Comparison of ENCODE assay signal across 19 cellular contexts in the genomic region with DNA sequence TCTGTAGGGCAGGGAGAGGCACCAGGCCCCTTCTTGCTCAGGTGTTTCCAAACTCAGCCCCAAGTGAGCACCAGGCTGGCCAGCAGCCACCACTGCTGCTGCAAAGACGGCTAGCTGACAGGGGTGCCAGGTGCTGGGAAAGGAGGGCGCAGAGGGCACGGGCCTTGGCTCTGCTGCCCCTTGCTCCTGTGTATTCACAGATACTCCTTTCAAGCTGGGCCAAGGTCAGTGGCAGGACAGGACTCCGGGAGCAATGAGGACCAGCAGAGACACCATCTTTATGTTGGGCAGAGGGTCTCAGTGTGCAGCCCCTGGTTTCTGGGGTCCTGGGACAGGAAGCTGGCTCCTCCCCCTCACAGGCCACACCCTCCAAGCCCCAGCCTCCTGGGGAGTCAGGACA.
DNase-seq lines count a peak whose midpoint lies in the region; ATAC-seq and TF ChIP-seq lines count a peak whose summit lies in the region.
"Had no signal": no experiment of that assay in that cellular context is flagged by ENCODE, and none has a peak within 500 bp of the region (broad histone marks: within the 10 kb centered on the region; RNA-seq: fewer than 3 reads in every experiment).

No MANE protein-coding gene starts in this region.

- no peaks in the 10 kb centered on the region for H3K27me3 Mint-ChIP-seq in chondrocyte (ENCODE audit: low read depth)
- H3K27me3 Mint-ChIP-seq: CD8-positive, alpha-beta memory T cell had no signal

- CTCF ChIA-PET in OCI-LY7 (lab: Charles Lee; ENCODE audit: unreplicated experiment), result no interaction called here

- TF ChIP-seq POLR2A in vagina (IDR thresholded peaks at IDR 0.05), result no peak

- H3K4me1 ChIP-seq in right atrium auricular region, result peaks cover 0 to 22% of the 10 kb centered on the region in 2 donors
- H3K4me1 ChIP-seq in heart right ventricle, result peaks cover 0 to 40% (median 19%) of the 10 kb centered on the region in 9 donors
- H3K4me1 ChIP-seq in trophoblast cell (ENCODE audit: control insufficient read depth in 1 of 2, insufficient read depth in 2 of 2, low read length in 2 of 2), result no peaks in the 10 kb centered on the region
- no peaks in the 10 kb centered on the region for H3K4me1 ChIP-seq in vagina
- H3K4me1 ChIP-seq in OCI-LY7 (ENCODE audit: insufficient read depth, low read length, poor library complexity, severe bottlenecking), result peaks cover 12% of the 10 kb centered on the region

- H3K27ac Mint-ChIP-seq in chondrocyte (ENCODE audit: unreplicated experiment), result peak overlapping the region; percentile 22

- no peak overlapping the region for H4K8ac ChIP-seq in trophoblast cell (ENCODE audit: low read depth, low read length)

- H2BK120ac ChIP-seq in trophoblast cell (ENCODE audit: insufficient read depth, low read length, poor library complexity), result no peak overlapping the region

- no peaks in the 10 kb centered on the region for H3K79me1 ChIP-seq in trophoblast cell (ENCODE audit: low read length)

- no peaks in the 10 kb centered on the region for H3K9me3 Mint-ChIP-seq in chondrocyte (ENCODE audit: low read depth)
- H3K9me3 Mint-ChIP-seq: CD8-positive, alpha-beta memory T cell; H9 had no signal

- TF ChIP-seq CTCF in right atrium auricular region (IDR thresholded peaks at IDR 0.05) (no peak), heart right ventricle (IDR thresholded peaks at IDR 0.05) (no peak), chondrocyte (IDR thresholded peaks at IDR 0.05) (no peak), vagina (IDR thresholded peaks at IDR 0.05) (no peak), OCI-LY7 (conservative IDR thresholded peaks at IDR 0.05; ENCODE audit: low read length) (no peak)

- no peak overlapping the region for H2AK5ac ChIP-seq in trophoblast cell (ENCODE audit: low read length)

- H3K4me3 ChIP-seq in right atrium auricular region (no peak overlapping the region), heart right ventricle (no peak overlapping the region), trophoblast cell (ENCODE audit: low read depth, low read length) (no peak overlapping the region), vagina (no peak overlapping the region), OCI-LY7 (ENCODE audit: low read depth, low read length, poor library complexity, severe bottlenecking) (no peak overlapping the region)
- H3K4me3 ChIP-seq: A549 had no signal

- no peak overlapping the region for H3K9ac ChIP-seq in trophoblast cell (ENCODE audit: low read length)
- H3K9ac ChIP-seq: KMS-11 had no signal

- no peak for ATAC-seq in heart right ventricle
- ATAC-seq: PC-3 had no signal

- peak; percentile 42 for DNase-seq in right atrium auricular region (ENCODE audit: low spot score)
- DNase-seq in heart right ventricle, result no peak
- DNase-seq in chondrocyte (ENCODE audit: low spot score), result no peak
- DNase-seq in trophoblast cell, result no peak
- DNase-seq in vagina (ENCODE audit: extremely low spot score in 2 of 2), result no peak
- DNase-seq in OCI-LY7 (ENCODE audit: low spot score), result no peak
- DNase-seq in OCI-M1 (lab: John Stamatoyannopoulos, UW), result no peak
- DNase-seq in middle frontal gyrus (ENCODE audit: extremely low spot score, low spot score), result no peak
- DNase-seq: C1 segment of cervical spinal cord; CD8-positive, alpha-beta memory T cell; DMS79; H9; MV-4-11; NCI-H1694 treated with DMSO at 0.1 percent for 48 hours; NCI-H510A; NCI-H748 treated with DMSO at 0.1 percent for 48 hours; PC-3 had no signal

- POLR2A ChIA-PET in OCI-LY7 (lab: Charles Lee), result no interaction called here

- H3K18ac ChIP-seq in trophoblast cell (ENCODE audit: low read length), result peak overlapping the region; percentile 7

- no TSS peak for BruUV-seq in OCI-LY7 (replicated peaks; lab: Mats Ljungman, UMichigan)

- peak overlapping the region; percentile 33 to 87 for H3K27ac ChIP-seq in right atrium auricular region
- peak overlapping the region in 2 of 10 donors; percentile 30 to 31 for H3K27ac ChIP-seq in heart right ventricle
- no peak overlapping the region for H3K27ac ChIP-seq in trophoblast cell (ENCODE audit: low read depth, low read length)
- H3K27ac ChIP-seq in vagina, result peak overlapping the region; percentile 9
- H3K27ac ChIP-seq in OCI-LY7 (ENCODE audit: low read depth, low read length, poor library complexity, severe bottlenecking), result no peak overlapping the region
- H3K27ac ChIP-seq: A549, KMS-11 had no signal

- no peak overlapping the region for H4K91ac ChIP-seq in trophoblast cell (ENCODE audit: low read depth, low read length)

- H3K4me3 Mint-ChIP-seq in chondrocyte (ENCODE audit: unreplicated experiment), result no peak overlapping the region
- H3K4me3 Mint-ChIP-seq: CD8-positive, alpha-beta memory T cell; H9 had no signal

- H3K9me2 ChIP-seq in OCI-LY7 (ENCODE audit: insufficient read depth, low read length), result no peaks in the 10 kb centered on the region

- no peak overlapping the region for H3K4me2 ChIP-seq in trophoblast cell (ENCODE audit: low read length)
- H3K4me2 ChIP-seq in OCI-LY7 (ENCODE audit: low read length), result no peak overlapping the region
- H3K4me2 ChIP-seq: A549, KMS-11 had no signal

- peaks cover 96% of the 10 kb centered on the region for H3K36me3 ChIP-seq in right atrium auricular region
- peaks cover 10 to 100% (median 83%) of the 10 kb centered on the region in 9 donors for H3K36me3 ChIP-seq in heart right ventricle
- peaks cover 82 to 91% of the 10 kb centered on the region in 2 experiments for H3K36me3 ChIP-seq in trophoblast cell (ENCODE audit: control insufficient read depth in 1 of 2, insufficient read depth in 2 of 2, low read length in 2 of 2)
- H3K36me3 ChIP-seq in vagina, result peaks cover 0 to 93% of the 10 kb centered on the region in 2 donors
- peaks cover 96% of the 10 kb centered on the region for H3K36me3 ChIP-seq in OCI-LY7 (ENCODE audit: insufficient read depth, low read length)

- peaks cover 26% of the 10 kb centered on the region for H3K4me1 Mint-ChIP-seq in chondrocyte (ENCODE audit: low read depth)
- H3K4me1 Mint-ChIP-seq: CD8-positive, alpha-beta memory T cell; H9 had no signal

- H2BK12ac ChIP-seq in trophoblast cell (ENCODE audit: low read length), result no peak overlapping the region

- peaks cover 61% of the 10 kb centered on the region for H3K36me3 Mint-ChIP-seq in chondrocyte (ENCODE audit: low read depth)

- H3K9me3 ChIP-seq in right atrium auricular region (peaks cover 0 to 5% of the 10 kb centered on the region in 2 donors), heart right ventricle (peaks cover 0 to 6% (median 0%) of the 10 kb centered on the region in 11 donors), trophoblast cell (ENCODE audit: insufficient read depth, low read depth, low read length) (no peaks in the 10 kb centered on the region), vagina (no peaks in the 10 kb centered on the region), OCI-LY7 (ENCODE audit: low read length) (no peaks in the 10 kb centered on the region)
- H3K9me3 ChIP-seq: A549 had no signal

- H3K4ac ChIP-seq in trophoblast cell (ENCODE audit: low read depth, low read length), result no peak overlapping the region

- H3K79me2 ChIP-seq in trophoblast cell (ENCODE audit: control insufficient read depth, insufficient read depth, low read length, poor library complexity) (no peaks in the 10 kb centered on the region), OCI-LY7 (ENCODE audit: insufficient read depth, low read depth, low read length) (no peaks in the 10 kb centered on the region)

- intact Hi-C loops in heart right ventricle (cut with DNase I), result no loop called here
- intact Hi-C loops in vagina (cut with DNase I), result no loop called here
- intact Hi-C loops in OCI-LY7 (cut with micrococcal nuclease; ENCODE audit: unreplicated experiment), result no loop called here

- H2BK5ac ChIP-seq in trophoblast cell (ENCODE audit: low read depth, low read length, poor library complexity), result no peak overlapping the region

- H3K23ac ChIP-seq in trophoblast cell (ENCODE audit: low read length), result no peak overlapping the region

- no peak overlapping the region for H4K12ac ChIP-seq in trophoblast cell (ENCODE audit: low read depth, low read length)

- no peaks in the 10 kb centered on the region for H4K20me1 ChIP-seq in OCI-LY7 (ENCODE audit: insufficient read depth, low read length)

- 67 to 78% methylated on average over 4 of the region's 4 CpGs for WGBS in heart right ventricle, 2 donors
- no CpG with 5 or more reads among the region's 4 CpGs for WGBS in trophoblast cell (ENCODE audit: extremely low coverage, insufficient coverage, insufficient read length)

- no peak overlapping the region for H3K14ac ChIP-seq in trophoblast cell (ENCODE audit: low read length)

- H3K27me3 ChIP-seq in right atrium auricular region (no peaks in the 10 kb centered on the region), heart right ventricle (no peaks in the 10 kb centered on the region), trophoblast cell (ENCODE audit: insufficient read depth, low read length) (no peaks in the 10 kb centered on the region), vagina (no peaks in the 10 kb centered on the region)

- H2AFZ ChIP-seq in trophoblast cell (ENCODE audit: insufficient read depth, low read length, poor library complexity) (no peak overlapping the region), OCI-LY7 (ENCODE audit: low read length) (no peak overlapping the region)

Comparison
In these comparisons a context has a peak if more than half of its experiments do, and no peak if none do; other contexts are left out.
1. H3K27ac ChIP-seq: peak in right atrium auricular region (2 of 2) and vagina (single experiment); none in trophoblast cell (single experiment) and OCI-LY7 (single experiment).